Comparison of ENCODE assay signal across 17 cellular contexts in genomic region chr4:186900980-186901379, GRCh38.
DNase-seq lines count a peak whose midpoint lies in the region; ATAC-seq and TF ChIP-seq lines count a peak whose summit lies in the region.
"Had no signal": no experiment of that assay in that cellular context is flagged by ENCODE, and none has a peak within 500 bp of the region (broad histone marks: within the 10 kb centered on the region; RNA-seq: fewer than 3 reads in every experiment).

No MANE protein-coding gene starts in this region.

- CTCF ChIA-PET in SK-N-SH (lab: Yijun Ruan, JAX) = no interaction called here

- H3K4me3 ChIP-seq in ACC112 (ENCODE audit: low read depth, low read length) (no peak overlapping the region), SK-N-SH (ENCODE audit: low read depth in 2 of 2, low read length in 1 of 2) (no peak overlapping the region), body of pancreas (no peak overlapping the region)
- H3K4me3 ChIP-seq: coronary artery, left ventricle myocardium inferior, Peyer's patch, tibial artery had no signal

- H3K4me2 ChIP-seq in SK-N-SH = 0 out of 2 replicates have a peak overlapping the region, but pooled peaks have one; percentile 31

- H3K9me3 ChIP-seq in SK-N-SH (no peaks in the 10 kb centered on the region), body of pancreas (no peaks in the 10 kb centered on the region)
- H3K9me3 ChIP-seq: left ventricle myocardium inferior, Peyer's patch, tibial artery had no signal

- intact Hi-C loops in Right ventricle myocardium superior (cut with DNase I) = no loop called here
- intact Hi-C loops in body of pancreas (cut with DNase I) = no loop called here

- 63% methylated on average over 3 of the region's 3 CpGs for WGBS in SK-N-SH (ENCODE audit: low lambda C conversion rate)
- WGBS in body of pancreas, 2 donors = 62 to 80% methylated on average over 3 of the region's 3 CpGs

- TF ChIP-seq POLR2A in body of pancreas (IDR thresholded peaks at IDR 0.05) = no peak

- no peaks in the 10 kb centered on the region for H3K36me3 ChIP-seq in ACC112 (ENCODE audit: insufficient read depth, low read length)
- H3K36me3 ChIP-seq in SK-N-SH (replicated peaks in 1 of 2; ENCODE audit: control insufficient read depth in 1 of 2, insufficient read depth in 2 of 2, low read length in 1 of 2) = no peaks in the 10 kb centered on the region
- no peaks in the 10 kb centered on the region for H3K36me3 ChIP-seq in body of pancreas (replicated peaks in 1 of 2; ENCODE audit: insufficient read depth in 1 of 2, low read depth in 2 of 2)
- H3K36me3 ChIP-seq: left ventricle myocardium inferior, Peyer's patch, tibial artery, WERI-Rb-1 had no signal

- H3K4me1 ChIP-seq in ACC112 (ENCODE audit: control insufficient read depth, insufficient read depth, low read length, unreplicated experiment) (peaks cover 30% of the 10 kb centered on the region), SK-N-SH (ENCODE audit: control insufficient read depth in 1 of 2, insufficient read depth in 2 of 2, low read depth in 1 of 2, low read length in 1 of 2) (peaks cover 0 to 16% of the 10 kb centered on the region in 2 experiments; a peak in 1 of 4 replicates), body of pancreas (no peaks in the 10 kb centered on the region)

- H4K20me1 ChIP-seq in SK-N-SH (ENCODE audit: insufficient read depth) = no peaks in the 10 kb centered on the region

- ATAC-seq in Right ventricle myocardium superior (ENCODE audit: poor library complexity) (no peak), body of pancreas (no peak), GM21717 (IDR thresholded peaks at IDR 0.05; ENCODE audit: unreplicated experiment) (no peak)

- H3K79me2 ChIP-seq in ACC112 (ENCODE audit: control insufficient read depth, insufficient read depth, low read length, unreplicated experiment) = no peaks in the 10 kb centered on the region
- H3K79me2 ChIP-seq in SK-N-SH (ENCODE audit: insufficient read depth) = no peaks in the 10 kb centered on the region

- no peak for TF ChIP-seq RAD21 in SK-N-SH (IDR thresholded peaks at IDR 0.05; ENCODE audit: low read length)

- H3K27me3 ChIP-seq in ACC112 (ENCODE audit: insufficient read depth, low read length) (no peaks in the 10 kb centered on the region), SK-N-SH (ENCODE audit: insufficient read depth) (no peaks in the 10 kb centered on the region), body of pancreas (no peaks in the 10 kb centered on the region)
- H3K27me3 ChIP-seq: Peyer's patch, tibial artery had no signal

- peak overlapping the region; percentile 79 for H3K27ac ChIP-seq in ACC112 (ENCODE audit: low read depth, low read length)
- H3K27ac ChIP-seq in SK-N-SH (ENCODE audit: low read depth in 2 of 2, low read length in 1 of 2) = peak overlapping the region in 1 of 2 experiments; percentile 87; a peak in 2 of 4 replicates
- no peak overlapping the region for H3K27ac ChIP-seq in body of pancreas
- H3K27ac ChIP-seq: coronary artery, left ventricle myocardium inferior, tibial artery, WERI-Rb-1 had no signal

- POLR2A ChIA-PET in SK-N-SH (lab: Yijun Ruan, JAX) = no interaction called here

- DNase-seq in SK-N-SH (no peak), glomerular endothelial cell (ENCODE audit: extremely low read depth, low read depth, low spot score) (peak; percentile 14), mucosa of gallbladder (ENCODE audit: low spot score) (peak; percentile 78), islet precursor cell (no peak), Right ventricle myocardium superior (no peak), body of pancreas (no peak)
- DNase-seq: activated CD8-positive, alpha-beta memory T cell treated with anti-CD3 and anti-CD28 coated beads, Interleukin-2, amount 50 U/mL, for 48 hours; activated naive CD8-positive, alpha-beta T cell treated with anti-CD3 and anti-CD28 coated beads, Interleukin-2, amount 10 ng/mL, durations not matched to agents 7 days and 5 days; head of caudate nucleus; left ventricle myocardium inferior; NCI-H1417 treated with DMSO at 0.1 percent for 48 hours; Peyer's patch; tibial artery; WERI-Rb-1 had no signal

- TF ChIP-seq EP300 in SK-N-SH (IDR thresholded peaks at IDR 0.05; ENCODE audit: borderline replicate concordance in 1 of 2, low read depth in 1 of 2, low read length in 1 of 2) = no peak

- H3K9me2 ChIP-seq in SK-N-SH = no peaks in the 10 kb centered on the region

- H3F3A ChIP-seq in SK-N-SH (replicated peaks; ENCODE audit: insufficient read depth) = peaks cover 4% of the 10 kb centered on the region

- peak overlapping the region; percentile 29; the same call in 1 of the 2 replicates for H3K9ac ChIP-seq in SK-N-SH

- no peak for TF ChIP-seq CTCF in SK-N-SH (IDR thresholded peaks at IDR 0.05)
- no peak for TF ChIP-seq CTCF in body of pancreas (IDR thresholded peaks at IDR 0.05)

- H2AFZ ChIP-seq in ACC112 (ENCODE audit: low read length, unreplicated experiment) = peak overlapping the region; percentile 53
- no peak overlapping the region for H2AFZ ChIP-seq in SK-N-SH (ENCODE audit: low read depth)

TF ChIP-seq in SK-N-SH, 30 proteins besides CTCF, POLR2A, EP300 and RAD21:
- TF ChIP-seq POLR2AphosphoS5 (IDR thresholded peaks at IDR 0.05; ENCODE audit: low read depth, low read length) = no peak
- TF ChIP-seq CHD2 (IDR thresholded peaks at IDR 0.05; ENCODE audit: low read length, partially characterized antibody) = no peak
- TF ChIP-seq IRF3 (IDR thresholded peaks at IDR 0.05; ENCODE audit: low read depth, low read length) = no peak
- no peak for TF ChIP-seq FOXM1 (IDR thresholded peaks at IDR 0.05; ENCODE audit: low read depth)
- no peak for TF ChIP-seq ZBTB33 (IDR thresholded peaks at IDR 0.05; ENCODE audit: borderline replicate concordance, low read depth)
- no peak for TF ChIP-seq SIN3A (IDR thresholded peaks at IDR 0.05; ENCODE audit: borderline replicate concordance, low read depth, low read length)
- TF ChIP-seq SMC3 (IDR thresholded peaks at IDR 0.05; ENCODE audit: low read depth, low read length) = no peak
- no peak for TF ChIP-seq ELF1 (IDR thresholded peaks at IDR 0.05)
- TF ChIP-seq USF1 (IDR thresholded peaks at IDR 0.05; ENCODE audit: borderline replicate concordance, low read depth) = no peak
TF ChIP-seq in SK-N-SH: peak in this region for 0.

Comparison
In these comparisons a context has a peak if more than half of its experiments do, and no peak if none do; other contexts are left out.
1. DNase-seq: peak in glomerular endothelial cell (single experiment) and mucosa of gallbladder (single experiment); none in SK-N-SH (single experiment), islet precursor cell (single experiment), Right ventricle myocardium superior (single experiment) and body of pancreas (0 of 4).